8 cellular contexts compared by ENCODE assay signal in the genomic region with DNA sequence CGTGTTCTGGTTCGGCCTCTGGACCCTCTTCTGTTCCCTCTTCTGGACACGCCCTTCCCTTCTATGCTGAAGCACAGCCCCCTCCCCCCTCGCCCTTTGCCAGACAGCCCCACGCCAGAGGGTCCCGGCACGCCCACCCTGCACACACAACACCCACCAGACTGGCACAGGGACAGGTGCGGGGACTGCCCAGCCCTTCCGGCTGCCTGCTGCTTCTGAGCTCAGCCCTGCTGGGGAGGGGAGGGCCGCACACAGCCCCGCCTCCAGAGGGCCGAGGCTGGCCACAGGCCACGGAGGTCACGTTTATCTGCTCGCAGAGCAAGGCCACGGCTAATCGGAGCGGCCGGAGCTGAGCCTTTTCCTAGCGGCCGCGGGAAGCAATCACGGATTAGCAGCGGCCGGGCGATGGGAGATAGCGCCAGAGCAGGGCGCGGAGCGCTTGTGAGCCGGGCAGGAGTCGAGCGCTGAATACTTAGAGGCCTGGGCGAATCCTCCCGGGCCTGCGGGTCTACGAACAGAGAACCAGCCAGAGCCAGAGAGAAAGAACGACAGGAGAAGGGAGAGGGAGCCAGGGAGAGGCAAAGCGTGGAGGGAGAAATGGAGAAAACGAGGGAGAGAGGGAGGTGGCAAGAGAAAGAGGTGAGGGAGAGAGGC. TPM values are rescaled to one million over a fixed set of nuclear protein-coding genes. Genes with fewer than 3 reads are reported as not detected.
DNase-seq lines count a peak whose midpoint lies in the region; ATAC-seq and TF ChIP-seq lines count a peak whose summit lies in the region.

No MANE protein-coding gene starts in this region.

- no peaks in the 10 kb centered on the region for H3K36me3 ChIP-seq in CD4-positive, alpha-beta memory T cell (ENCODE audit: insufficient read depth, low read length)
- H3K36me3 ChIP-seq in suprapubic skin = no peaks in the 10 kb centered on the region

- peak overlapping the region in 7 of 8 donors; percentile 19 to 85 (median 72) for H3K4me3 Mint-ChIP-seq in CD4-positive, alpha-beta memory T cell
- H3K4me3 Mint-ChIP-seq in effector memory CD8-positive, alpha-beta T cell = peak overlapping the region; percentile 67 to 86

- ATAC-seq in effector memory CD8-positive, alpha-beta T cell (replicated peaks) = peak; percentile 79

- TF ChIP-seq POLR2A in suprapubic skin (IDR thresholded peaks at IDR 0.05) = no peak

- H3K9me3 Mint-ChIP-seq in CD4-positive, alpha-beta memory T cell = peaks cover 0 to 6% (median 0%) of the 10 kb centered on the region in 8 donors
- peaks cover 10 to 14% of the 10 kb centered on the region in 2 donors for H3K9me3 Mint-ChIP-seq in effector memory CD8-positive, alpha-beta T cell

- no peaks in the 10 kb centered on the region for H3K27me3 ChIP-seq in CD4-positive, alpha-beta memory T cell (ENCODE audit: insufficient read depth, low read length)
- no peaks in the 10 kb centered on the region for H3K27me3 ChIP-seq in suprapubic skin

- peaks cover 8 to 18% (median 12%) of the 10 kb centered on the region in 4 donors for H3K4me1 Mint-ChIP-seq in CD4-positive, alpha-beta memory T cell
- H3K4me1 Mint-ChIP-seq in effector memory CD8-positive, alpha-beta T cell (ENCODE audit: low read depth in 2 of 2) = peaks cover 14 to 25% of the 10 kb centered on the region in 2 donors

- H3K36me3 Mint-ChIP-seq in CD4-positive, alpha-beta memory T cell = peaks cover 0 to 1% of the 10 kb centered on the region in 2 donors
- H3K36me3 Mint-ChIP-seq in effector memory CD8-positive, alpha-beta T cell (ENCODE audit: insufficient read depth) = peaks cover 3% of the 10 kb centered on the region

- no peak overlapping the region for H3K4me3 ChIP-seq in CD4-positive, alpha-beta memory T cell (ENCODE audit: low read length in 2 of 2)
- H3K4me3 ChIP-seq in suprapubic skin = peak overlapping the region; percentile 30

- 9% methylated on average over 40 of the region's 40 CpGs for WGBS in suprapubic skin

- peak overlapping the region in 1 of 7 donors; percentile 70 for H3K27ac Mint-ChIP-seq in CD4-positive, alpha-beta memory T cell
- H3K27ac Mint-ChIP-seq in effector memory CD8-positive, alpha-beta T cell = peak overlapping the region in 1 of 2 donors; percentile 52

- intact Hi-C loops in CD4-positive, alpha-beta memory T cell (cut with micrococcal nuclease) = loop anchor here (10.0 kb wide), 1 partner anchor 297 kb away; the partner anchor contains the start of genes CATSPERZ and ESRRA

- TF ChIP-seq EP300 in suprapubic skin (IDR thresholded peaks at IDR 0.05) = no peak

- CTCF ChIA-PET in CD4-positive, alpha-beta memory T cell (lab: Charles Lee; ENCODE audit: partially characterized antibody) = no interaction called here

- DNase-seq in CD4-positive, alpha-beta memory T cell = no peak
- DNase-seq in NCI-H748 (lab: John Stamatoyannopoulos, UW; ENCODE audit: unreplicated experiment) (peak; percentile 77), lung microvascular endothelial cell (ENCODE audit: low read depth in 2 of 2) (peak; percentile 35 to 70), suprapubic skin (ENCODE audit: low spot score in 2 of 2) (peak in 1 of 2 donors; percentile 88), NAMALWA (ENCODE audit: low spot score) (no peak), dedifferentiated amniotic fluid mesenchymal stem cell (ENCODE audit: extremely low spot score) (no peak)
- no peak for DNase-seq in effector memory CD8-positive, alpha-beta T cell
- DNase-seq in stimulated activated CD4-positive, alpha-beta T cell treated with anti-CD3 and anti-CD28 coated beads, Interleukin-4, amount 100 ng/mL, for 1 hour = no peak

- H3K4me1 ChIP-seq in CD4-positive, alpha-beta memory T cell (ENCODE audit: insufficient read depth, low read length) = peaks cover 11% of the 10 kb centered on the region
- peaks cover 15% of the 10 kb centered on the region for H3K4me1 ChIP-seq in suprapubic skin

- peak in 1 of 2 donors; percentile 20 for TF ChIP-seq CTCF in suprapubic skin (IDR thresholded peaks at IDR 0.05)

- POLR2A ChIA-PET in CD4-positive, alpha-beta memory T cell (lab: Charles Lee; ENCODE audit: partially characterized antibody) = no interaction called here

- no peak overlapping the region for H3K27ac ChIP-seq in CD4-positive, alpha-beta memory T cell (ENCODE audit: low read depth, low read length)
- H3K27ac ChIP-seq in suprapubic skin = no peak overlapping the region

- H3K9me3 ChIP-seq in CD4-positive, alpha-beta memory T cell (ENCODE audit: control insufficient read depth in 1 of 2, low read length in 2 of 2) = no peaks in the 10 kb centered on the region
- no peaks in the 10 kb centered on the region for H3K9me3 ChIP-seq in suprapubic skin

- H3K27me3 Mint-ChIP-seq in CD4-positive, alpha-beta memory T cell = peaks cover 20 to 24% of the 10 kb centered on the region in 2 donors
- peaks cover 22 to 43% of the 10 kb centered on the region in 2 donors for H3K27me3 Mint-ChIP-seq in effector memory CD8-positive, alpha-beta T cell

RNA-seq across cellular contexts. Expression of gene OTUB1, which starts 21.5 kb away (rescaled TPM):
- total RNA-seq in CD4-positive, alpha-beta memory T cell = 10 to 100 TPM; 72.9 to 73.0 TPM
- 100 to 1,000 TPM; 132 to 171 TPM for polyA plus RNA-seq in CD4-positive, alpha-beta memory T cell
- total RNA-seq in lung microvascular endothelial cell = 46.2 and 51.6 TPM in 2 replicates
- 100 to 1,000 TPM in 1 of 4 donors, 10 to 100 TPM in 3; 78.4 to 117 (median 93.5) TPM for total RNA-seq in suprapubic skin

RNA-seq across cellular contexts. Expression of gene FLRT1, which starts 28.0 kb away (rescaled TPM):
- not detected for total RNA-seq in CD4-positive, alpha-beta memory T cell
- not detected for polyA plus RNA-seq in CD4-positive, alpha-beta memory T cell
- total RNA-seq in lung microvascular endothelial cell (not detected in 2 replicates), suprapubic skin (not detected)

RNA-seq across cellular contexts. Expression of gene COX8A, which starts 33.3 kb away (rescaled TPM):
- total RNA-seq in CD4-positive, alpha-beta memory T cell = 100 to 1,000 TPM; 113 to 130 TPM
- 100 to 1,000 TPM; 382 to 433 TPM for polyA plus RNA-seq in CD4-positive, alpha-beta memory T cell
- 319 and 338 TPM in 2 replicates for total RNA-seq in lung microvascular endothelial cell
- total RNA-seq in suprapubic skin = 100 to 1,000 TPM; 352 to 718 (median 708) TPM

Comparison
In these comparisons a context has a peak if more than half of its experiments do, and no peak if none do; other contexts are left out.
1. DNase-seq: peak in NCI-H748 (single experiment) and lung microvascular endothelial cell (2 of 2); none in CD4-positive, alpha-beta memory T cell (0 of 5), effector memory CD8-positive, alpha-beta T cell (0 of 3), NAMALWA (single experiment), dedifferentiated amniotic fluid mesenchymal stem cell (single experiment) and stimulated activated CD4-positive, alpha-beta T cell treated with anti-CD3 and anti-CD28 coated beads, Interleukin-4, amount 100 ng/mL, for 1 hour (single experiment).